Comparison of ENCODE assay signal across 15 cellular contexts in the genomic region with DNA sequence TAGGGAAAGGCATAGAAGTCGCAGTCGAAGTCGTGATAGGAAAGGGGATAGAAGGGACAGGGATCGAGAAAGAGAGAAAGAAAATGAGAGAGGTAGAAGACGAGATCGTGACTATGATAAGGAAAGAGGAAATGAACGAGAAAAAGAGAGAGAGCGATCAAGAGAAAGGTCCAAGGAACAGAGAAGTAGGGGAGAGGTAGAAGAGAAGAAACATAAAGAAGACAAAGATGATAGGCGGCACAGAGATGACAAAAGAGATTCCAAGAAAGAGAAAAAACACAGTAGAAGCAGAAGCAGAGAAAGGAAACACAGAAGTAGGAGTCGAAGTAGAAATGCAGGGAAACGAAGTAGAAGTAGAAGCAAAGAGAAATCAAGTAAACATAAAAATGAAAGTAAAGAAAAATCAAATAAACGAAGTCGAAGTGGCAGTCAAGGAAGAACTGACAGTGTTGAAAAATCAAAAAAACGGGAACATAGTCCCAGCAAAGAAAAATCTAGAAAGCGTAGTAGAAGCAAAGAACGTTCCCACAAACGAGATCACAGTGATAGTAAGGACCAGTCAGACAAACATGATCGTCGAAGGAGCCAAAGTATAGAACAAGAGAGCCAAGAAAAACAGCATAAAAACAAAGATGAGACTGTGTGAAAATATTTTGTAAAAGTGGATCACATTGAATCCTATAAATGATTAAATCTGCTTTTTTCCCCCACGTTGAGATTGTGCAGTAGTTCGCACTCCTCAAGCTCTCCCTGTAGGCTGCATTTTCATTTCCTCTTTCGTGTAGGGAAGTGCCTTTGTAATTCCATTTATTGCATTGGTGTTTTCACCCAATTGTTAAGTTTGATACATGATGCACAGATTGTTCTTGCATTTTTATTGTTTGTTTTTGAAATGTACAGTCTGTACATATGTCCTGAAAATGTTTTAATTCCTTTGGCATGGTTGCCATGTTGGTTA. TPM values are rescaled to one million over a fixed set of nuclear protein-coding genes. Genes with fewer than 3 reads are reported as not detected.
A peak's percentile ranks its signal among the peaks of the same experiment; 100 is the strongest.
DNase-seq lines count a peak whose midpoint lies in the region; FAIRE-seq and TF ChIP-seq lines count a peak whose summit lies in the region.
"Had no signal": no experiment of that assay in that cellular context is flagged by ENCODE, and none has a peak within 500 bp of the region (broad histone marks: within the 10 kb centered on the region; RNA-seq: fewer than 3 reads in every experiment).

No MANE protein-coding gene starts in this region.

- H3K36me3 Mint-ChIP-seq in nephron progenitor cell (ENCODE audit: low read depth) = peaks cover 73% of the 10 kb centered on the region

- intact Hi-C loops in cardiac septum (cut with DNase I) = no loop called here

- H3K4me3 Mint-ChIP-seq in nephron progenitor cell = no peak overlapping the region
- H3K4me3 Mint-ChIP-seq: activated B cell treated with CpG ODN at 0.5 μM for 24 hours had no signal

- peaks cover 8% of the 10 kb centered on the region for H3K4me1 Mint-ChIP-seq in nephron progenitor cell

- no peak for DNase-seq in GM12891 (ENCODE audit: insufficient read length, low spot score)
- DNase-seq in MV-4-11 (lab: John Stamatoyannopoulos, UW) = peak; percentile 75
- DNase-seq in nephron progenitor cell = no peak
- DNase-seq in hepatic stellate cell (ENCODE audit: low spot score) = no peak
- DNase-seq in cardiac septum (ENCODE audit: low spot score) = no peak
- no peak for DNase-seq in KG1 (lab: John Stamatoyannopoulos, UW)
- DNase-seq: activated B cell treated with CpG ODN at 0.5 μM for 24 hours, activated gamma-delta T cell treated with Interleukin-2 at 50 U/mL for 16 hours, cortex of kidney, NCI-H1092 treated with DMSO at 0.1 percent for 48 hours, NCI-H524 treated with DMSO at 0.1 percent for 48 hours, retina, SHP77 treated with DMSO at 0.1 percent for 48 hours had no signal

- peak overlapping the region; percentile 59 for H3K27ac ChIP-seq in angular gyrus (ENCODE audit: low read depth, low read length)
- H3K27ac ChIP-seq: suprapubic skin had no signal

- no peaks in the 10 kb centered on the region for H3K27me3 Mint-ChIP-seq in nephron progenitor cell (ENCODE audit: low read depth, poor library complexity)
- H3K27me3 Mint-ChIP-seq: activated B cell treated with CpG ODN at 0.5 μM for 24 hours had no signal

- FAIRE-seq in GM12891 (lab: Jason Lieb, UNC) = no peak

- no peaks in the 10 kb centered on the region for H3K9me3 Mint-ChIP-seq in nephron progenitor cell
- H3K9me3 Mint-ChIP-seq: activated B cell treated with CpG ODN at 0.5 μM for 24 hours had no signal

- TF ChIP-seq CTCF in nephron progenitor cell (IDR thresholded peaks at IDR 0.05) = no peak

- TF ChIP-seq POLR2A in GM12891 (IDR thresholded peaks at IDR 0.05; ENCODE audit: low read depth, low read length) = peak; percentile 53; the same call in 1 of the 2 replicates

- peak overlapping the region; percentile 43 for H3K27ac Mint-ChIP-seq in nephron progenitor cell
- H3K27ac Mint-ChIP-seq: activated B cell treated with CpG ODN at 0.5 μM for 24 hours had no signal

TF ChIP-seq in GM12891, 5 proteins besides CTCF, POLR2A, EP300 and RAD21:
- TF ChIP-seq PAX5 (IDR thresholded peaks at IDR 0.05; ENCODE audit: insufficient read depth, low read length, severe bottlenecking) (no peak), POLR2AphosphoS5 (IDR thresholded peaks at IDR 0.05; ENCODE audit: low read depth, low read length) (0 out of 2 replicates have a peak, but pooled peaks have one; percentile 16), SPI1 (IDR thresholded peaks at IDR 0.05; ENCODE audit: low read depth, low read length) (peak; percentile 50), TAF1 (IDR thresholded peaks at IDR 0.05; ENCODE audit: low read depth, low read length) (no peak), POU2F2 (IDR thresholded peaks at IDR 0.05; ENCODE audit: low read depth, low read length) (no peak)

RNA-seq across cellular contexts. Expression of a gene that starts 7.5 kb away (rescaled TPM):
- 30.9 TPM for polyA plus RNA-seq in GM12891 (2012; ENCODE audit: low read depth, missing spikeins)
- 16.4 TPM for total RNA-seq in cardiac septum

RNA-seq across cellular contexts. Expression of a gene that starts 13.1 kb away (rescaled TPM):
- not detected for polyA plus RNA-seq in GM12891 (2012; ENCODE audit: low read depth, missing spikeins)
- total RNA-seq in cardiac septum = not detected
- total RNA-seq: activated B cell treated with CpG ODN at 0.5 μM for 24 hours had no signal

RNA-seq across cellular contexts. Expression of a gene that starts 38.8 kb away (rescaled TPM):
- 6.8 TPM for polyA plus RNA-seq in GM12891 (2012; ENCODE audit: low read depth, missing spikeins)
- total RNA-seq in cardiac septum = 1.1 TPM

RNA-seq across cellular contexts. Expression of a gene that starts 46.8 kb away (rescaled TPM):
- 12.9 TPM for polyA plus RNA-seq in GM12891 (2012; ENCODE audit: low read depth, missing spikeins)
- 30.3 TPM for total RNA-seq in cardiac septum
